ENCODE assay signal across 8 cellular contexts in genomic region chr14:60723218-60724079, GRCh38. TPM values are rescaled to one million over a fixed set of nuclear protein-coding genes. Genes with fewer than 3 reads are reported as not detected.
DNase-seq lines count a peak whose midpoint lies in the region; ATAC-seq and TF ChIP-seq lines count a peak whose summit lies in the region.

No MANE protein-coding gene starts in this region.

- peak overlapping the region in 1 of 2 donors; percentile 66 for H3K27ac Mint-ChIP-seq in natural killer cell

- H3K4me3 Mint-ChIP-seq in natural killer cell: peak overlapping the region; percentile 92

- H3K9me3 ChIP-seq in aorta (ENCODE audit: control insufficient read depth, low read length): no peaks in the 10 kb centered on the region

- H3K27me3 ChIP-seq in aorta (ENCODE audit: control insufficient read depth in 1 of 2, insufficient read depth in 2 of 2, low read length in 1 of 2): no peaks in the 10 kb centered on the region

- ATAC-seq in GM21825 (IDR thresholded peaks at IDR 0.05; ENCODE audit: unreplicated experiment) (peak; percentile 42), natural killer cell (peak; percentile 40 to 58 (median 44)), aorta (ENCODE audit: low FRiP score) (peak; percentile 63), GM19328 (IDR thresholded peaks at IDR 0.05; ENCODE audit: unreplicated experiment) (no peak)

- peaks cover 65% of the 10 kb centered on the region in 2 donors for H3K27me3 Mint-ChIP-seq in natural killer cell (ENCODE audit: low read depth in 2 of 2)

- TF ChIP-seq CTCF in natural killer cell (IDR thresholded peaks at IDR 0.05): no peak

- no peaks in the 10 kb centered on the region for H3K36me3 Mint-ChIP-seq in natural killer cell

- intact Hi-C loops in natural killer cell (cut with micrococcal nuclease): no loop called here
- intact Hi-C loops in aorta (cut with DNase I): loop anchor here (5.0 to 10.0 kb wide), 5 partner anchors 66 to 531 kb away; partner anchors contain the start of genes SLC38A6 (in 1 of the 2) and TRMT5 (in 1 of the 2)

- peaks cover 5 to 28% of the 10 kb centered on the region in 2 donors for H3K4me1 Mint-ChIP-seq in natural killer cell

- H3K4me1 ChIP-seq in aorta (ENCODE audit: control insufficient read depth in 1 of 2, insufficient read depth in 2 of 2, low read length in 2 of 2): no peaks in the 10 kb centered on the region

- peak overlapping the region; percentile 19 to 74 for H3K4me3 ChIP-seq in aorta (ENCODE audit: low read length in 2 of 2)

- H3K9me3 Mint-ChIP-seq in natural killer cell: no peaks in the 10 kb centered on the region

- H3K27ac ChIP-seq in aorta (ENCODE audit: low read depth in 1 of 2, low read length in 2 of 2): no peak overlapping the region

- WGBS in aorta, 2 donors: 1% methylated on average over 70 to 88 of the region's 88 CpGs

- H3K36me3 ChIP-seq in aorta (ENCODE audit: control insufficient read depth in 1 of 2, insufficient read depth in 2 of 2, low read length in 1 of 2): no peaks in the 10 kb centered on the region

- peak; percentile 67 for DNase-seq in DMS79 treated with DMSO at 0.1 percent for 48 hours (lab: John Stamatoyannopoulos, UW)
- DNase-seq in NCI-H1105 (lab: John Stamatoyannopoulos, UW): peak; percentile 23
- peak; percentile 28 for DNase-seq in activated CD8-positive, alpha-beta memory T cell treated with anti-CD3 and anti-CD28 coated beads, Interleukin-2, amount 50 U/mL, for 4 hours
- DNase-seq in fibroblast of gingiva (ENCODE audit: low read depth): peak; percentile 46
- peak; percentile 19 for DNase-seq in natural killer cell
- peak; percentile 56 to 82 for DNase-seq in aorta

RNA-seq across cellular contexts. Expression of gene SIX4, which starts 0.7 kb away (rescaled TPM):
- total RNA-seq in natural killer cell: not detected
- total RNA-seq in aorta: 1 to 10 TPM; 3.0 to 6.0 TPM
- polyA plus RNA-seq in aorta: under 1 TPM; 0.50 to 0.82 TPM

RNA-seq across cellular contexts. Expression of gene MNAT1, which starts 11.1 kb away (rescaled TPM):
- total RNA-seq in natural killer cell: 10 to 100 TPM; 33.8 to 45.4 (median 34.0) TPM
- total RNA-seq in aorta: 10 to 100 TPM; 38.2 to 41.1 TPM
- 10 to 100 TPM; 23.7 to 25.7 TPM for polyA plus RNA-seq in aorta

Comparison
In these comparisons a context has a peak if more than half of its experiments do, and no peak if none do; other contexts are left out.
1. DNase-seq: peak in every context shown above with its lines; median percentile 69 in aorta; 67 in DMS79 treated with DMSO at 0.1 percent for 48 hours; 46 in fibroblast of gingiva; 28 in activated CD8-positive, alpha-beta memory T cell treated with anti-CD3 and anti-CD28 coated beads, Interleukin-2, amount 50 U/mL, for 4 hours; 23 in NCI-H1105; 19 in natural killer cell.